In the genomic region with DNA sequence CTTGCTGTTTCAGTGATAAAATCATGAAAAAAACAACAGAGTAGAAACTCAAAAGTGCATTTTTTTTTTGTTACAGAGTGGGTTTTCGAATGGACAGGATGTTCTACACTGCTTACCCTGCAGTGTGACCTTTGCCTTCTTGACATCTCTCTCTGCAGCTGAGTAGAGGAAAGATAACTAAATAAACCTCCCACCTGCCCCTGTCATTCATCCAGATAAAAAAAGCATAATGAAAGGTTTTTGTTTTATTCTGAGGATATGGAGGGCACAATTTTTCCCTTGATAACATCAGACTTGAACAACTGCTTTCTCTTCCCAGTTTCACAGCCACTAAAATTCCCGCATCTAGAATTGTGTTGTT, we compare ENCODE assay signal across 27 cellular contexts.
"Had no signal": no experiment of that assay in that cellular context is flagged by ENCODE, and none has a peak within 500 bp of the region (broad histone marks: within the 10 kb centered on the region; RNA-seq: fewer than 3 reads in every experiment).

No MANE protein-coding gene starts in this region.

- H3K4me3 ChIP-seq: lung, pancreas, prostate gland, skin epidermis, stomach, testis, thyroid gland, transverse colon, upper lobe of left lung, vagina had no signal

- H3K27ac ChIP-seq: pancreas, prostate gland, skin epidermis, stomach, testis, thyroid gland, transverse colon, upper lobe of left lung, vagina had no signal

- H3K4me1 Mint-ChIP-seq: naive thymus-derived CD4-positive, alpha-beta T cell; stimulated activated naive B cell treated with anti-CD40 and anti-IgM and Interleukin-4, amounts not matched to agents 10 μg/mL and 1 μg/mL and 100 μg/mL, for 72 hours had no signal

- H3K4me3 Mint-ChIP-seq: mesothelial cell of epicardium; naive thymus-derived CD4-positive, alpha-beta T cell; nephron; neural crest cell; stimulated activated naive B cell treated with anti-CD40 and anti-IgM and Interleukin-4, amounts not matched to agents 10 μg/mL and 1 μg/mL and 100 μg/mL, for 72 hours had no signal

- H3K36me3 ChIP-seq: pancreas, prostate gland, stomach, thyroid gland, transverse colon, upper lobe of left lung, vagina had no signal

- H3K36me3 Mint-ChIP-seq: mesothelial cell of epicardium; naive thymus-derived CD4-positive, alpha-beta T cell; stimulated activated naive B cell treated with anti-CD40 and anti-IgM and Interleukin-4, amounts not matched to agents 10 μg/mL and 1 μg/mL and 100 μg/mL, for 72 hours had no signal

- ATAC-seq: left colon; naive thymus-derived CD4-positive, alpha-beta T cell; pancreas; right cardiac atrium; stimulated activated naive B cell treated with anti-CD40 and anti-IgM and Interleukin-4, amounts not matched to agents 10 μg/mL and 1 μg/mL and 100 μg/mL, for 72 hours; stimulated activated naive CD8-positive, alpha-beta T cell treated with anti-CD3 and anti-CD28 coated beads, Interleukin-15, Interleukin-2, amounts not matched to agents 100 U/mL and 50 U/mL, for 24 hours had no signal

- H3K27me3 ChIP-seq: pancreas, stomach, testis, thyroid gland, transverse colon, upper lobe of left lung, vagina had no signal

- H3K9me3 Mint-ChIP-seq: mesothelial cell of epicardium, nephron, neural crest cell had no signal

- H3K4me1 ChIP-seq: pancreas, prostate gland, stomach, testis, thyroid gland, transverse colon, upper lobe of left lung had no signal

- H3K9me3 ChIP-seq: pancreas, prostate gland, stomach, testis, thyroid gland, transverse colon, upper lobe of left lung, vagina had no signal

- DNase-seq: hippocampal formation; left colon; mesendoderm; naive thymus-derived CD4-positive, alpha-beta T cell; nucleus accumbens; pancreas; posterior cingulate gyrus; retina; right cardiac atrium; stimulated activated CD4-positive, alpha-beta T cell treated with anti-CD3 and anti-CD28 coated beads, Interleukin-12 subunit alpha, Interleukin-12 subunit beta, amount 100 ng/mL, for 4 hours; stimulated activated CD4-positive, alpha-beta T cell treated with anti-CD3 and anti-CD28 coated beads, Interleukin-15, amount 100 ng/mL, for 24 hours; stimulated activated CD4-positive, alpha-beta T cell treated with anti-CD3 and anti-CD28 coated beads, Interleukin-2, amount 100 ng/mL, for 24 hours; stimulated activated CD4-positive, alpha-beta T cell treated with anti-CD3 and anti-CD28 coated beads, Interleukin-4, amount 100 ng/mL, for 1 hour; stimulated activated naive B cell treated with anti-CD40 and anti-IgM and Interleukin-4, amounts not matched to agents 10 μg/mL and 1 μg/mL and 100 μg/mL, for 72 hours; stimulated activated naive CD8-positive, alpha-beta T cell treated with anti-CD3 and anti-CD28 coated beads, Interleukin-15, Interleukin-2, amounts not matched to agents 100 U/mL and 50 U/mL, for 24 hours; stomach; testis; thyroid gland; transverse colon; upper lobe of left lung had no signal

- H3K27ac Mint-ChIP-seq: mesothelial cell of epicardium; naive thymus-derived CD4-positive, alpha-beta T cell; stimulated activated naive B cell treated with anti-CD40 and anti-IgM and Interleukin-4, amounts not matched to agents 10 μg/mL and 1 μg/mL and 100 μg/mL, for 72 hours had no signal
